ENCODE assay signal across 1 cellular context in the genomic region with DNA sequence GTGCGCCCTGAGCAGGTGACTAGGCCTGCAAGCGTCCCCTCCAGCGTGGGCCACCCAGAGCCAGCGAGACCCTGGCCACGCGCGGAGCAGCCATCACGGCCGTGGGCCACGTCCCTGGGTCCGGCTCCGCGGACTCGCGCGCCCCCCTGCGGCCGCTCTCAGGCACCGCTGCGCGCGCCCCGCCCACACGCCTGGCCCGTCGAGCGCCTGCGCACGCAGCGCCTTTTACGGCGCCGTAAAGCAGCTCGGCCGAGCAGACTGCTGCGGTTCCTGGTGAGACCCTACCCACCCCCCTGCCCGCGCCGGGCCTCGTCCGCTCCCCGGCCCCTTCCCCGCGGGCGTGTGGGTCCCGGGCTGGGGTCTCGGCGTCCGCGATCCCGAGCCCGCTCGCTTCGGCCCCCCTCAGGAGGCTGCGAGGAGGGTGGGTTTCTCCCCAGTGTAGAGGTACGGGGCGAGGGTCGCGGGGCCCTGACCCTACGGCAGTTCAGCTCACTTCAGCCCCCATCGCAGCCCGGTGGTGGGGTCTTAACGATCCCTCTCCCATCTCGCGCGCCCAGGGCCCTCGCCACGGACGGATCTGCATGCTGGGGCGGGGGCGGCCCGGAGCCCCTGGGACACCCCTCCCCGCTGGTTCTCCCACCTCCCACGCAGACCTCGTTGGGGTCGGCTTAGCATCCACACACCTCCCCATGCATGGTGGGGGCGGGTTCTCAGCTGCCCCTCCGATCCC.
TF ChIP-seq lines count a peak whose summit lies in the region.

A gene (plus strand): TSS at position 228 of the 730 bp plus-strand sequence. CDS start 1,421 bp downstream, outside the sequence.

TF ChIP-seq in HepG2, 621 proteins besides CTCF, POLR2A, EP300 and RAD21 (continued from another document and continues in another):
- TF ChIP-seq SETDB1 (CRISPR knock-in tag; IDR thresholded peaks at IDR 0.05; ENCODE audit: borderline replicate concordance) (no peak), ZNF570 (CRISPR knock-in tag; IDR thresholded peaks at IDR 0.05; ENCODE audit: borderline replicate concordance) (no peak), FOXM1 (CRISPR knock-in tag; IDR thresholded peaks at IDR 0.05) (no peak), ZC3H13 (CRISPR knock-in tag; IDR thresholded peaks at IDR 0.05) (no peak), HOXA7 (CRISPR knock-in tag; IDR thresholded peaks at IDR 0.05) (no peak), MTF1 (CRISPR knock-in tag; IDR thresholded peaks at IDR 0.05) (no peak), ZSCAN21 (CRISPR knock-in tag; IDR thresholded peaks at IDR 0.05; ENCODE audit: borderline replicate concordance) (peak; percentile 29; the same call in 1 of the 2 replicates), ZNF547 (CRISPR knock-in tag; IDR thresholded peaks at IDR 0.05) (peak; percentile 91), CEBPG (CRISPR knock-in tag; IDR thresholded peaks at IDR 0.05) (no peak), FOXK2 (IDR thresholded peaks at IDR 0.05) (no peak), PCBP2 (optimal IDR thresholded peaks at IDR 0.05; ENCODE audit: low read depth, low read length, poor library complexity, severe bottlenecking) (no peak), ZNF225 (CRISPR knock-in tag; IDR thresholded peaks at IDR 0.05) (no peak; the same call in 1 of the 2 replicates), ZNF329 (CRISPR knock-in tag; IDR thresholded peaks at IDR 0.05; ENCODE audit: low read depth) (no peak), ZNF337 (CRISPR knock-in tag; IDR thresholded peaks at IDR 0.05; ENCODE audit: borderline replicate concordance, low read depth) (no peak), HDAC6 (IDR thresholded peaks at IDR 0.05; ENCODE audit: low read depth, low read length) (no peak), MTF2 (CRISPR knock-in tag; IDR thresholded peaks at IDR 0.05; ENCODE audit: borderline replicate concordance) (no peak), MTA3 (CRISPR knock-in tag; IDR thresholded peaks at IDR 0.05) (no peak), RFX5 (IDR thresholded peaks at IDR 0.05; ENCODE audit: low read depth, low read length) (no peak), ZNF878 (CRISPR knock-in tag; IDR thresholded peaks at IDR 0.05) (no peak), MEIS2 (CRISPR knock-in tag; IDR thresholded peaks at IDR 0.05) (peak; percentile 48; the same call in 1 of the 2 replicates), BORCS8-MEF2B (CRISPR knock-in tag; IDR thresholded peaks at IDR 0.05) (no peak), FLYWCH1 (CRISPR knock-in tag; IDR thresholded peaks at IDR 0.05) (no peak), RBAK (CRISPR knock-in tag; IDR thresholded peaks at IDR 0.05) (no peak), ZNF546 (CRISPR knock-in tag; conservative IDR thresholded peaks at IDR 0.05) (0 out of 2 replicates have a peak, but pooled peaks have one; percentile 44), ZNF775 (CRISPR knock-in tag; IDR thresholded peaks at IDR 0.05; ENCODE audit: borderline replicate concordance) (no peak), JUND (CRISPR knock-in tag; IDR thresholded peaks at IDR 0.05) (peak; percentile 27; the same call in 1 of the 2 replicates), SPEN (CRISPR knock-in tag; IDR thresholded peaks at IDR 0.05; ENCODE audit: low read depth) (peak; percentile 86), ZNF430 (CRISPR knock-in tag; IDR thresholded peaks at IDR 0.05) (no peak), ZNF850 (CRISPR knock-in tag; conservative IDR thresholded peaks at IDR 0.05) (no peak), ZKSCAN1 (IDR thresholded peaks at IDR 0.05; ENCODE audit: low read length) (no peak)
- TF ChIP-seq, protein P1, sequence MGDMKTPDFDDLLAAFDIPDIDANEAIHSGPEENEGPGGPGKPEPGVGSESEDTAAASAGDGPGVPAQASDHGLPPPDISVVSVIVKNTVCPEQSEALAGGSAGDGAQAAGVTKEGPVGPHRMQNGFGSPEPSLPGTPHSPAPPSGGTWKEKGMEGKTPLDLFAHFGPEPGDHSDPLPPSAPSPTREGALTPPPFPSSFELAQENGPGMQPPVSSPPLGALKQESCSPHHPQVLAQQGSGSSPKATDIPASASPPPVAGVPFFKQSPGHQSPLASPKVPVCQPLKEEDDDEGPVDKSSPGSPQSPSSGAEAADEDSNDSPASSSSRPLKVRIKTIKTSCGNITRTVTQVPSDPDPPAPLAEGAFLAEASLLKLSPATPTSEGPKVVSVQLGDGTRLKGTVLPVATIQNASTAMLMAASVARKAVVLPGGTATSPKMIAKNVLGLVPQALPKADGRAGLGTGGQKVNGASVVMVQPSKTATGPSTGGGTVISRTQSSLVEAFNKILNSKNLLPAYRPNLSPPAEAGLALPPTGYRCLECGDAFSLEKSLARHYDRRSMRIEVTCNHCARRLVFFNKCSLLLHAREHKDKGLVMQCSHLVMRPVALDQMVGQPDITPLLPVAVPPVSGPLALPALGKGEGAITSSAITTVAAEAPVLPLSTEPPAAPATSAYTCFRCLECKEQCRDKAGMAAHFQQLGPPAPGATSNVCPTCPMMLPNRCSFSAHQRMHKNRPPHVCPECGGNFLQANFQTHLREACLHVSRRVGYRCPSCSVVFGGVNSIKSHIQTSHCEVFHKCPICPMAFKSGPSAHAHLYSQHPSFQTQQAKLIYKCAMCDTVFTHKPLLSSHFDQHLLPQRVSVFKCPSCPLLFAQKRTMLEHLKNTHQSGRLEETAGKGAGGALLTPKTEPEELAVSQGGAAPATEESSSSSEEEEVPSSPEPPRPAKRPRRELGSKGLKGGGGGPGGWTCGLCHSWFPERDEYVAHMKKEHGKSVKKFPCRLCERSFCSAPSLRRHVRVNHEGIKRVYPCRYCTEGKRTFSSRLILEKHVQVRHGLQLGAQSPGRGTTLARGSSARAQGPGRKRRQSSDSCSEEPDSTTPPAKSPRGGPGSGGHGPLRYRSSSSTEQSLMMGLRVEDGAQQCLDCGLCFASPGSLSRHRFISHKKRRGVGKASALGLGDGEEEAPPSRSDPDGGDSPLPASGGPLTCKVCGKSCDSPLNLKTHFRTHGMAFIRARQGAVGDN (CRISPR knock-in tag; IDR thresholded peaks at IDR 0.05), result peak; percentile 70
- TF ChIP-seq, protein P2, sequence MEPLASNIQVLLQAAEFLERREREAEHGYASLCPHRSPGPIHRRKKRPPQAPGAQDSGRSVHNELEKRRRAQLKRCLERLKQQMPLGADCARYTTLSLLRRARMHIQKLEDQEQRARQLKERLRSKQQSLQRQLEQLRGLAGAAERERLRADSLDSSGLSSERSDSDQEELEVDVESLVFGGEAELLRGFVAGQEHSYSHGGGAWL (CRISPR knock-in tag; IDR thresholded peaks at IDR 0.05), result peak; percentile 53; the same call in 1 of the 2 replicates
- TF ChIP-seq, protein P3, sequence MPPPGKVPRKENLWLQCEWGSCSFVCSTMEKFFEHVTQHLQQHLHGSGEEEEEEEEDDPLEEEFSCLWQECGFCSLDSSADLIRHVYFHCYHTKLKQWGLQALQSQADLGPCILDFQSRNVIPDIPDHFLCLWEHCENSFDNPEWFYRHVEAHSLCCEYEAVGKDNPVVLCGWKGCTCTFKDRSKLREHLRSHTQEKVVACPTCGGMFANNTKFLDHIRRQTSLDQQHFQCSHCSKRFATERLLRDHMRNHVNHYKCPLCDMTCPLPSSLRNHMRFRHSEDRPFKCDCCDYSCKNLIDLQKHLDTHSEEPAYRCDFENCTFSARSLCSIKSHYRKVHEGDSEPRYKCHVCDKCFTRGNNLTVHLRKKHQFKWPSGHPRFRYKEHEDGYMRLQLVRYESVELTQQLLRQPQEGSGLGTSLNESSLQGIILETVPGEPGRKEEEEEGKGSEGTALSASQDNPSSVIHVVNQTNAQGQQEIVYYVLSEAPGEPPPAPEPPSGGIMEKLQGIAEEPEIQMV (CRISPR knock-in tag; IDR thresholded peaks at IDR 0.05; ENCODE audit: low read depth), result no peak
- TF ChIP-seq, protein P4, sequence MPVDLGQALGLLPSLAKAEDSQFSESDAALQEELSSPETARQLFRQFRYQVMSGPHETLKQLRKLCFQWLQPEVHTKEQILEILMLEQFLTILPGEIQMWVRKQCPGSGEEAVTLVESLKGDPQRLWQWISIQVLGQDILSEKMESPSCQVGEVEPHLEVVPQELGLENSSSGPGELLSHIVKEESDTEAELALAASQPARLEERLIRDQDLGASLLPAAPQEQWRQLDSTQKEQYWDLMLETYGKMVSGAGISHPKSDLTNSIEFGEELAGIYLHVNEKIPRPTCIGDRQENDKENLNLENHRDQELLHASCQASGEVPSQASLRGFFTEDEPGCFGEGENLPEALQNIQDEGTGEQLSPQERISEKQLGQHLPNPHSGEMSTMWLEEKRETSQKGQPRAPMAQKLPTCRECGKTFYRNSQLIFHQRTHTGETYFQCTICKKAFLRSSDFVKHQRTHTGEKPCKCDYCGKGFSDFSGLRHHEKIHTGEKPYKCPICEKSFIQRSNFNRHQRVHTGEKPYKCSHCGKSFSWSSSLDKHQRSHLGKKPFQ (CRISPR knock-in tag; IDR thresholded peaks at IDR 0.05; ENCODE audit: insufficient replicate concordance), result no peak
- TF ChIP-seq, protein P5, sequence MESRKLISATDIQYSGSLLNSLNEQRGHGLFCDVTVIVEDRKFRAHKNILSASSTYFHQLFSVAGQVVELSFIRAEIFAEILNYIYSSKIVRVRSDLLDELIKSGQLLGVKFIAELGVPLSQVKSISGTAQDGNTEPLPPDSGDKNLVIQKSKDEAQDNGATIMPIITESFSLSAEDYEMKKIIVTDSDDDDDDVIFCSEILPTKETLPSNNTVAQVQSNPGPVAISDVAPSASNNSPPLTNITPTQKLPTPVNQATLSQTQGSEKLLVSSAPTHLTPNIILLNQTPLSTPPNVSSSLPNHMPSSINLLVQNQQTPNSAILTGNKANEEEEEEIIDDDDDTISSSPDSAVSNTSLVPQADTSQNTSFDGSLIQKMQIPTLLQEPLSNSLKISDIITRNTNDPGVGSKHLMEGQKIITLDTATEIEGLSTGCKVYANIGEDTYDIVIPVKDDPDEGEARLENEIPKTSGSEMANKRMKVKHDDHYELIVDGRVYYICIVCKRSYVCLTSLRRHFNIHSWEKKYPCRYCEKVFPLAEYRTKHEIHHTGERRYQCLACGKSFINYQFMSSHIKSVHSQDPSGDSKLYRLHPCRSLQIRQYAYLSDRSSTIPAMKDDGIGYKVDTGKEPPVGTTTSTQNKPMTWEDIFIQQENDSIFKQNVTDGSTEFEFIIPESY (CRISPR knock-in tag; IDR thresholded peaks at IDR 0.05), result no peak
- TF ChIP-seq, protein P6, sequence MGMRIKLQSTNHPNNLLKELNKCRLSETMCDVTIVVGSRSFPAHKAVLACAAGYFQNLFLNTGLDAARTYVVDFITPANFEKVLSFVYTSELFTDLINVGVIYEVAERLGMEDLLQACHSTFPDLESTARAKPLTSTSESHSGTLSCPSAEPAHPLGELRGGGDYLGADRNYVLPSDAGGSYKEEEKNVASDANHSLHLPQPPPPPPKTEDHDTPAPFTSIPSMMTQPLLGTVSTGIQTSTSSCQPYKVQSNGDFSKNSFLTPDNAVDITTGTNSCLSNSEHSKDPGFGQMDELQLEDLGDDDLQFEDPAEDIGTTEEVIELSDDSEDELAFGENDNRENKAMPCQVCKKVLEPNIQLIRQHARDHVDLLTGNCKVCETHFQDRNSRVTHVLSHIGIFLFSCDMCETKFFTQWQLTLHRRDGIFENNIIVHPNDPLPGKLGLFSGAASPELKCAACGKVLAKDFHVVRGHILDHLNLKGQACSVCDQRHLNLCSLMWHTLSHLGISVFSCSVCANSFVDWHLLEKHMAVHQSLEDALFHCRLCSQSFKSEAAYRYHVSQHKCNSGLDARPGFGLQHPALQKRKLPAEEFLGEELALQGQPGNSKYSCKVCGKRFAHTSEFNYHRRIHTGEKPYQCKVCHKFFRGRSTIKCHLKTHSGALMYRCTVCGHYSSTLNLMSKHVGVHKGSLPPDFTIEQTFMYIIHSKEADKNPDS (CRISPR knock-in tag; IDR thresholded peaks at IDR 0.05), result no peak
- TF ChIP-seq, protein P7, sequence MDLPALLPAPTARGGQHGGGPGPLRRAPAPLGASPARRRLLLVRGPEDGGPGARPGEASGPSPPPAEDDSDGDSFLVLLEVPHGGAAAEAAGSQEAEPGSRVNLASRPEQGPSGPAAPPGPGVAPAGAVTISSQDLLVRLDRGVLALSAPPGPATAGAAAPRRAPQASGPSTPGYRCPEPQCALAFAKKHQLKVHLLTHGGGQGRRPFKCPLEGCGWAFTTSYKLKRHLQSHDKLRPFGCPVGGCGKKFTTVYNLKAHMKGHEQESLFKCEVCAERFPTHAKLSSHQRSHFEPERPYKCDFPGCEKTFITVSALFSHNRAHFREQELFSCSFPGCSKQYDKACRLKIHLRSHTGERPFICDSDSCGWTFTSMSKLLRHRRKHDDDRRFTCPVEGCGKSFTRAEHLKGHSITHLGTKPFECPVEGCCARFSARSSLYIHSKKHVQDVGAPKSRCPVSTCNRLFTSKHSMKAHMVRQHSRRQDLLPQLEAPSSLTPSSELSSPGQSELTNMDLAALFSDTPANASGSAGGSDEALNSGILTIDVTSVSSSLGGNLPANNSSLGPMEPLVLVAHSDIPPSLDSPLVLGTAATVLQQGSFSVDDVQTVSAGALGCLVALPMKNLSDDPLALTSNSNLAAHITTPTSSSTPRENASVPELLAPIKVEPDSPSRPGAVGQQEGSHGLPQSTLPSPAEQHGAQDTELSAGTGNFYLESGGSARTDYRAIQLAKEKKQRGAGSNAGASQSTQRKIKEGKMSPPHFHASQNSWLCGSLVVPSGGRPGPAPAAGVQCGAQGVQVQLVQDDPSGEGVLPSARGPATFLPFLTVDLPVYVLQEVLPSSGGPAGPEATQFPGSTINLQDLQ (CRISPR knock-in tag; IDR thresholded peaks at IDR 0.05), result no peak
- TF ChIP-seq, protein P8, sequence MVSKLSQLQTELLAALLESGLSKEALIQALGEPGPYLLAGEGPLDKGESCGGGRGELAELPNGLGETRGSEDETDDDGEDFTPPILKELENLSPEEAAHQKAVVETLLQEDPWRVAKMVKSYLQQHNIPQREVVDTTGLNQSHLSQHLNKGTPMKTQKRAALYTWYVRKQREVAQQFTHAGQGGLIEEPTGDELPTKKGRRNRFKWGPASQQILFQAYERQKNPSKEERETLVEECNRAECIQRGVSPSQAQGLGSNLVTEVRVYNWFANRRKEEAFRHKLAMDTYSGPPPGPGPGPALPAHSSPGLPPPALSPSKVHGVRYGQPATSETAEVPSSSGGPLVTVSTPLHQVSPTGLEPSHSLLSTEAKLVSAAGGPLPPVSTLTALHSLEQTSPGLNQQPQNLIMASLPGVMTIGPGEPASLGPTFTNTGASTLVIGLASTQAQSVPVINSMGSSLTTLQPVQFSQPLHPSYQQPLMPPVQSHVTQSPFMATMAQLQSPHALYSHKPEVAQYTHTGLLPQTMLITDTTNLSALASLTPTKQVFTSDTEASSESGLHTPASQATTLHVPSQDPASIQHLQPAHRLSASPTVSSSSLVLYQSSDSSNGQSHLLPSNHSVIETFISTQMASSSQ (IDR thresholded peaks at IDR 0.05; ENCODE audit: low read depth), result no peak
- TF ChIP-seq, protein P8 (CRISPR knock-in tag; IDR thresholded peaks at IDR 0.05; ENCODE audit: borderline replicate concordance), result peak; percentile 5
